Comparison of ENCODE assay signal across 38 cellular contexts in genomic region chr1:59417406-59417805, GRCh38.
"Had no signal": no experiment of that assay in that cellular context is flagged by ENCODE, and none has a peak within 500 bp of the region (broad histone marks: within the 10 kb centered on the region; RNA-seq: fewer than 3 reads in every experiment).

No MANE protein-coding gene starts in this region.

- H3K27me3 ChIP-seq: brain microvascular endothelial cell, cardiac muscle cell, Peyer's patch had no signal

- H3K36me3 ChIP-seq: brain microvascular endothelial cell, cardiac muscle cell, Peyer's patch, WERI-Rb-1 had no signal

- ATAC-seq: activated CD8-positive, alpha-beta memory T cell treated with anti-CD3 and anti-CD28 coated beads, Interleukin-2, amount 10 ng/mL, durations not matched to agents 7 days and 5 days; activated naive CD8-positive, alpha-beta T cell treated with anti-CD3 and anti-CD28 coated beads, Interleukin-2, amount 50 U/mL, for 24 hours; PC-3; Right ventricle myocardium inferior had no signal

- H3K4me3 ChIP-seq: cardiac muscle cell, Peyer's patch had no signal

- H3K4me1 ChIP-seq: Peyer's patch had no signal

- H3K9me3 ChIP-seq: Peyer's patch had no signal

- H3K27ac ChIP-seq: brain microvascular endothelial cell, cardiac muscle cell, Peyer's patch, WERI-Rb-1 had no signal

- DNase-seq: activated CD4-positive, alpha-beta memory T cell treated with anti-CD3 and anti-CD28 coated beads, Interleukin-2, amount 10 ng/mL, durations not matched to agents 7 days and 5 days; activated CD4-positive, alpha-beta T cell treated with anti-CD3 and anti-CD28 coated beads for 1 hour; activated CD4-positive, alpha-beta T cell treated with anti-CD3 and anti-CD28 coated beads for 48 hours; activated CD4-positive, CD25-positive, alpha-beta regulatory T cell; activated CD8-positive, alpha-beta memory T cell treated with anti-CD3 and anti-CD28 coated beads for 24 hours; activated CD8-positive, alpha-beta memory T cell treated with anti-CD3 and anti-CD28 coated beads, Interleukin-2, amount 10 ng/mL, durations not matched to agents 7 days and 5 days; activated CD8-positive, alpha-beta memory T cell treated with anti-CD3 and anti-CD28 coated beads, Interleukin-2, amount 50 U/mL, for 48 hours; activated effector memory CD4-positive, alpha-beta T cell treated with Interleukin-2 at 50 U/mL for 16 hours; activated naive CD4-positive, alpha-beta T cell treated with anti-CD3 and anti-CD28 coated beads, Interleukin-2, amount 10 ng/mL, durations not matched to agents 7 days and 5 days; activated naive CD8-positive, alpha-beta T cell treated with anti-CD3 and anti-CD28 coated beads, Interleukin-2, amount 50 U/mL, for 24 hours; activated T-cell treated with anti-CD3 and anti-CD28 coated beads, Interleukin-2, amount 50 U/mL, for 48 hours; anterior cingulate cortex; brain microvascular endothelial cell; Kasumi-1; KG1; MM.1S; MV-4-11; NCI-H1092; NCI-H1436 treated with DMSO at 0.1 percent for 48 hours; NCI-H187; NCI-H2029 treated with DMSO at 0.1 percent for 48 hours; NCI-H2107; NCI-H2171; NCI-H446; NCI-H524; NCI-H69; NCI-H82; PC-3; Peyer's patch; RPMI8226; SIG-M5; SW 1271; T-helper 1 cell; T-helper 2 cell; T-helper 9 cell; WERI-Rb-1 had no signal
